Comparison of ENCODE assay signal across 27 cellular contexts in the genomic region with DNA sequence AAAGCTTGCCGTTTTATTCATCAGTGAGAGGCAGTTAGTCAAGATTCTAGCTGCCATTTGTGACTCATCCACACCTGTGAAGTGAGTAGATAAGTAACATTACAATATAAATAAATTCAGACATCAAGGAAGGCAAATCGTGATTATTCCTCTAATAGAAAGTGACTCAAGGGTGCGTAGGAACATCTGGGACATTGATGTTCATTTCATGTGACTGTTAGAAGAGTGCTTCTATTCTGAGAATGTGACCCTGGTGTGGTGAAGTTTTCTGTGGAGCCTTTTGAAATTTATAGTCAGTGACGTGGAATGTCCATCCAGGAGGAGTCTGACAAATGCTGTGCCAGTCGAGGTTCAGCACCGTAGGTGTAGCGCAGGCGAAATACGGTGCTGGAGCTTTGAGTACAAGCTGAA. TPM values are rescaled to one million over a fixed set of nuclear protein-coding genes. Genes with fewer than 3 reads are reported as not detected.
DNase-seq lines count a peak whose midpoint lies in the region; ATAC-seq, FAIRE-seq and TF ChIP-seq lines count a peak whose summit lies in the region.
"Had no signal": no experiment of that assay in that cellular context is flagged by ENCODE, and none has a peak within 500 bp of the region (broad histone marks: within the 10 kb centered on the region; RNA-seq: fewer than 3 reads in every experiment).

No MANE protein-coding gene starts in this region.

- TF ChIP-seq POLR2A in breast epithelium (IDR thresholded peaks at IDR 0.05): no peak

- ATAC-seq in GM18858 (IDR thresholded peaks at IDR 0.05; ENCODE audit: unreplicated experiment): no peak
- ATAC-seq: GM12878, HepG2 had no signal

- H3K27ac ChIP-seq in breast epithelium: no peak overlapping the region
- H3K27ac ChIP-seq: 22Rv1 had no signal

- no peaks in the 10 kb centered on the region for H3K4me1 ChIP-seq in breast epithelium

- DNase-seq in MCF 10A (ENCODE audit: unreplicated experiment) (peak; percentile 16), breast epithelium (ENCODE audit: low spot score in 2 of 2) (no peak), bronchial epithelial cell (ENCODE audit: low read depth) (peak; percentile 61), kidney epithelial cell (ENCODE audit: low read depth) (peak; percentile 5), cortex of kidney (lab: John Stamatoyannopoulos, UW) (no peak), SKM-1 treated with dmso at 0.1 percent for 144 hours (lab: John Stamatoyannopoulos, UW; ENCODE audit: unreplicated experiment) (no peak)
- DNase-seq: ACHN; BE2C; CD8-positive, alpha-beta memory T cell; DMS 273 treated with DMSO at 0.1 percent for 48 hours; DMS79; EL; GDM1; Karpas-422; NCI-H2029; NCI-H446; NCI-H524 treated with DMSO at 0.1 percent for 48 hours; NCI-H774; SHP77 had no signal

- H3K9me3 ChIP-seq in breast epithelium: no peaks in the 10 kb centered on the region
- H3K9me3 ChIP-seq: BE2C had no signal

- TF ChIP-seq CTCF in MCF 10A (IDR thresholded peaks at IDR 0.05; ENCODE audit: unreplicated experiment) (no peak), breast epithelium (IDR thresholded peaks at IDR 0.05) (no peak), bronchial epithelial cell (IDR thresholded peaks at IDR 0.05; ENCODE audit: insufficient read depth, low read length, severe bottlenecking) (no peak), kidney epithelial cell (IDR thresholded peaks at IDR 0.05; ENCODE audit: insufficient read depth, low read length, poor library complexity, severe bottlenecking) (no peak)

- H3K4me3 ChIP-seq in breast epithelium: no peak overlapping the region
- no peak overlapping the region for H3K4me3 ChIP-seq in bronchial epithelial cell (ENCODE audit: low read depth, low read length)
- no peak overlapping the region for H3K4me3 ChIP-seq in kidney epithelial cell (ENCODE audit: low read depth, low read length)
- H3K4me3 ChIP-seq: GM12878 had no signal

- BruUV-seq in MCF 10A (replicated peaks; lab: Mats Ljungman, UMichigan): no TSS peak

- POLR2A ChIA-PET in MCF 10A (lab: Yijun Ruan, JAX): interaction anchor here (0.6 to 0.8 kb wide), 2 partner anchors 11 to 525 kb away, joined by 3 to 4 read pairs; no protein-coding TSS in a partner anchor

- no peaks in the 10 kb centered on the region for H3K36me3 Mint-ChIP-seq in MCF 10A (ENCODE audit: insufficient read depth, unreplicated experiment)
- H3K36me3 Mint-ChIP-seq: CD14-positive monocyte; CD8-positive, alpha-beta memory T cell had no signal

- no peak for FAIRE-seq in bronchial epithelial cell (lab: Jason Lieb, UNC)
- FAIRE-seq: GM12878, HepG2 had no signal

- CTCF ChIA-PET in MCF 10A (lab: Yijun Ruan, JAX): no interaction called here

- no peaks in the 10 kb centered on the region for H3K4me1 Mint-ChIP-seq in MCF 10A (ENCODE audit: insufficient read depth, unreplicated experiment)
- H3K4me1 Mint-ChIP-seq: CD14-positive monocyte; CD8-positive, alpha-beta memory T cell had no signal

- no peaks in the 10 kb centered on the region for H3K27me3 Mint-ChIP-seq in MCF 10A (ENCODE audit: insufficient read depth, unreplicated experiment)

- no peak overlapping the region for H3K4me3 Mint-ChIP-seq in MCF 10A (ENCODE audit: unreplicated experiment)
- H3K4me3 Mint-ChIP-seq: CD14-positive monocyte; CD8-positive, alpha-beta memory T cell had no signal

- H3K27me3 ChIP-seq in breast epithelium: no peaks in the 10 kb centered on the region
- H3K27me3 ChIP-seq in bronchial epithelial cell (ENCODE audit: control insufficient read depth, insufficient read depth, low read length): no peaks in the 10 kb centered on the region
- no peaks in the 10 kb centered on the region for H3K27me3 ChIP-seq in kidney epithelial cell (ENCODE audit: control insufficient read depth, insufficient read depth, low read length)
- H3K27me3 ChIP-seq: BE2C had no signal

- H3K9me3 Mint-ChIP-seq in MCF 10A (ENCODE audit: unreplicated experiment): no peaks in the 10 kb centered on the region

- intact Hi-C loops in MCF 10A (cut with micrococcal nuclease) (no loop called here), breast epithelium (cut with DNase I; ENCODE audit: low total_unique reads) (no loop called here)

- no peak overlapping the region for H3K27ac Mint-ChIP-seq in MCF 10A (ENCODE audit: low read depth, unreplicated experiment)
- H3K27ac Mint-ChIP-seq: CD14-positive monocyte; CD8-positive, alpha-beta memory T cell had no signal

- H3K36me3 ChIP-seq in breast epithelium (no peaks in the 10 kb centered on the region), bronchial epithelial cell (ENCODE audit: control insufficient read depth, insufficient read depth, low read length) (no peaks in the 10 kb centered on the region), kidney epithelial cell (ENCODE audit: control insufficient read depth, insufficient read depth, low read length) (no peaks in the 10 kb centered on the region)
- H3K36me3 ChIP-seq: BE2C had no signal

RNA-seq across cellular contexts. Expression of gene FAM240B, which starts 48.4 kb away (rescaled TPM):
- not detected in 2 replicates for total RNA-seq in MCF 10A (2022)
- total RNA-seq in breast epithelium: not detected
- total RNA-seq in bronchial epithelial cell: not detected in 2 replicates
- not detected in 2 replicates for total RNA-seq in kidney epithelial cell
- total RNA-seq: CD8-positive, alpha-beta memory T cell; GM12878; H4; HepG2; HT1080; SK-MEL-5 had no signal

Comparison
In these comparisons a context has a peak if more than half of its experiments do, and no peak if none do; other contexts are left out.
1. DNase-seq: peak in MCF 10A (single experiment), bronchial epithelial cell (single experiment) and kidney epithelial cell (single experiment); none in breast epithelium (0 of 2), cortex of kidney (single experiment) and SKM-1 treated with dmso at 0.1 percent for 144 hours (single experiment).